1 cellular context compared by ENCODE assay signal in the genomic region with DNA sequence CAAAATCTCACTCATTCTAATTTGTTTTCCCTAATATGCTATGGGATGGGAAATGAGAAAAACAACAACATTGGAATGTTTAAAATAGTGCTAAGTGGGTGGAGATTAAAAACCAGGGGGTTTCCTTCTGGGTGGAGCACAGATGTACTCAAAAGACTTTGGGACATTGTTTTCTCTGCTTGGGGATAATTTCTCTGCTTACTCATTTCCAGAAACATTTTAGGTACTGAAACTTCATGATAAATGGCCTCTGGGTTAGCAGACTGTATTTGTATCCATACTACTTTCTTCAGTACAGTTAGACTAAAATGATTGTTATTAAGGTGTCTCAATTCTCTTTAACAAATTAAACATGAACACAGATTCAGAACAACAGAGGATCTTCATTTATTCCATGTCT.
A peak's percentile ranks its signal among the peaks of the same experiment; 100 is the strongest.
TF ChIP-seq lines count a peak whose summit lies in the region.

No MANE protein-coding gene starts in this region.

TF ChIP-seq in GM12878, 131 proteins besides CTCF, POLR2A, EP300 and RAD21 (continued from another document and continues in another):
- TF ChIP-seq, protein P1, sequence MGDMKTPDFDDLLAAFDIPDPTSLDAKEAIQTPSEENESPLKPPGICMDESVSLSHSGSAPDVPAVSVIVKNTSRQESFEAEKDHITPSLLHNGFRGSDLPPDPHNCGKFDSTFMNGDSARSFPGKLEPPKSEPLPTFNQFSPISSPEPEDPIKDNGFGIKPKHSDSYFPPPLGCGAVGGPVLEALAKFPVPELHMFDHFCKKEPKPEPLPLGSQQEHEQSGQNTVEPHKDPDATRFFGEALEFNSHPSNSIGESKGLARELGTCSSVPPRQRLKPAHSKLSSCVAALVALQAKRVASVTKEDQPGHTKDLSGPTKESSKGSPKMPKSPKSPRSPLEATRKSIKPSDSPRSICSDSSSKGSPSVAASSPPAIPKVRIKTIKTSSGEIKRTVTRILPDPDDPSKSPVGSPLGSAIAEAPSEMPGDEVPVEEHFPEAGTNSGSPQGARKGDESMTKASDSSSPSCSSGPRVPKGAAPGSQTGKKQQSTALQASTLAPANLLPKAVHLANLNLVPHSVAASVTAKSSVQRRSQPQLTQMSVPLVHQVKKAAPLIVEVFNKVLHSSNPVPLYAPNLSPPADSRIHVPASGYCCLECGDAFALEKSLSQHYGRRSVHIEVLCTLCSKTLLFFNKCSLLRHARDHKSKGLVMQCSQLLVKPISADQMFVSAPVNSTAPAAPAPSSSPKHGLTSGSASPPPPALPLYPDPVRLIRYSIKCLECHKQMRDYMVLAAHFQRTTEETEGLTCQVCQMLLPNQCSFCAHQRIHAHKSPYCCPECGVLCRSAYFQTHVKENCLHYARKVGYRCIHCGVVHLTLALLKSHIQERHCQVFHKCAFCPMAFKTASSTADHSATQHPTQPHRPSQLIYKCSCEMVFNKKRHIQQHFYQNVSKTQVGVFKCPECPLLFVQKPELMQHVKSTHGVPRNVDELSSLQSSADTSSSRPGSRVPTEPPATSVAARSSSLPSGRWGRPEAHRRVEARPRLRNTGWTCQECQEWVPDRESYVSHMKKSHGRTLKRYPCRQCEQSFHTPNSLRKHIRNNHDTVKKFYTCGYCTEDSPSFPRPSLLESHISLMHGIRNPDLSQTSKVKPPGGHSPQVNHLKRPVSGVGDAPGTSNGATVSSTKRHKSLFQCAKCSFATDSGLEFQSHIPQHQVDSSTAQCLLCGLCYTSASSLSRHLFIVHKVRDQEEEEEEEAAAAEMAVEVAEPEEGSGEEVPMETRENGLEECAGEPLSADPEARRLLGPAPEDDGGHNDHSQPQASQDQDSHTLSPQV (IDR thresholded peaks at IDR 0.05) = no peak
- TF ChIP-seq ATF7 (IDR thresholded peaks at IDR 0.05; ENCODE audit: low read depth) (peak; percentile 58), SREBF2 (IDR thresholded peaks at IDR 0.05; ENCODE audit: low read length) (no peak), SIX5 (IDR thresholded peaks at IDR 0.05; ENCODE audit: low read depth, low read length, severe bottlenecking) (no peak), SP1 (IDR thresholded peaks at IDR 0.05; ENCODE audit: low read depth, low read length) (no peak), IRF4 (IDR thresholded peaks at IDR 0.05; ENCODE audit: low read depth, low read length) (peak; percentile 98), LARP7 (IDR thresholded peaks at IDR 0.05) (no peak), YBX1 (IDR thresholded peaks at IDR 0.05) (no peak), ASH2L (IDR thresholded peaks at IDR 0.05; ENCODE audit: borderline replicate concordance, low read depth) (no peak), GATAD2B (conservative IDR thresholded peaks at IDR 0.05; ENCODE audit: low read depth) (no peak; the same call in 1 of the 2 replicates), JUND (IDR thresholded peaks at IDR 0.05; ENCODE audit: low read depth, low read length) (peak; percentile 93), GABPA (IDR thresholded peaks at IDR 0.05; ENCODE audit: low read depth) (no peak), MEF2A (IDR thresholded peaks at IDR 0.05; ENCODE audit: insufficient read depth, low read depth, low read length) (peak; percentile 82; the same call in 1 of the 2 replicates), JUNB (IDR thresholded peaks at IDR 0.05) (peak; percentile 97), ZNF622 (IDR thresholded peaks at IDR 0.05) (no peak), TCF12 (IDR thresholded peaks at IDR 0.05; ENCODE audit: low read depth, low read length) (no peak), POU2F2 (IDR thresholded peaks at IDR 0.05; ENCODE audit: borderline replicate concordance, low read depth, low read length) (no peak), IKZF1 (conservative IDR thresholded peaks at IDR 0.05) (peak; percentile 88), BMI1 (IDR thresholded peaks at IDR 0.05; ENCODE audit: borderline replicate concordance) (no peak; the same call in 1 of the 2 replicates), RBBP5 (conservative IDR thresholded peaks at IDR 0.05) (no peak), EED (IDR thresholded peaks at IDR 0.05; ENCODE audit: low read depth) (peak; percentile 61; the same call in 1 of the 2 replicates), NFIC (IDR thresholded peaks at IDR 0.05; ENCODE audit: low read depth, low read length) (peak; percentile 88), NFXL1 (IDR thresholded peaks at IDR 0.05; ENCODE audit: borderline replicate concordance) (no peak), ZNF384 (IDR thresholded peaks at IDR 0.05; ENCODE audit: borderline replicate concordance, low read depth, low read length) (no peak), HDAC6 (IDR thresholded peaks at IDR 0.05; ENCODE audit: unreplicated experiment) (no peak), FOS (IDR thresholded peaks at IDR 0.05; ENCODE audit: borderline replicate concordance, extremely low read depth, insufficient read length) (no peak), SUZ12 (IDR thresholded peaks at IDR 0.05; ENCODE audit: unreplicated experiment) (no peak), CBFB (IDR thresholded peaks at IDR 0.05; ENCODE audit: low read depth) (no peak), ZNF207 (IDR thresholded peaks at IDR 0.05; ENCODE audit: borderline replicate concordance) (no peak), MYC (IDR thresholded peaks at IDR 0.05; ENCODE audit: insufficient read depth, insufficient read length, insufficient replicate concordance, low read length, severe bottlenecking) (no peak), HCFC1 (IDR thresholded peaks at IDR 0.05; ENCODE audit: low read length) (no peak), EGR1 (IDR thresholded peaks at IDR 0.05; ENCODE audit: borderline replicate concordance in 1 of 2, low read depth in 2 of 2, low read length in 2 of 2) (no peak), HDAC2 (IDR thresholded peaks at IDR 0.05) (no peak), RELA (IDR thresholded peaks at IDR 0.05; ENCODE audit: borderline replicate concordance, partially characterized antibody) (peak; percentile 48), SRF (IDR thresholded peaks at IDR 0.05; ENCODE audit: low read depth in 2 of 2, low read length in 2 of 2) (no peak), HDGF (IDR thresholded peaks at IDR 0.05) (no peak), ZNF217 (IDR thresholded peaks at IDR 0.05) (peak; percentile 84), FOXK2 (IDR thresholded peaks at IDR 0.05) (no peak)
- TF ChIP-seq, protein P2, sequence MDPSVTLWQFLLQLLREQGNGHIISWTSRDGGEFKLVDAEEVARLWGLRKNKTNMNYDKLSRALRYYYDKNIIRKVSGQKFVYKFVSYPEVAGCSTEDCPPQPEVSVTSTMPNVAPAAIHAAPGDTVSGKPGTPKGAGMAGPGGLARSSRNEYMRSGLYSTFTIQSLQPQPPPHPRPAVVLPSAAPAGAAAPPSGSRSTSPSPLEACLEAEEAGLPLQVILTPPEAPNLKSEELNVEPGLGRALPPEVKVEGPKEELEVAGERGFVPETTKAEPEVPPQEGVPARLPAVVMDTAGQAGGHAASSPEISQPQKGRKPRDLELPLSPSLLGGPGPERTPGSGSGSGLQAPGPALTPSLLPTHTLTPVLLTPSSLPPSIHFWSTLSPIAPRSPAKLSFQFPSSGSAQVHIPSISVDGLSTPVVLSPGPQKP (IDR thresholded peaks at IDR 0.05; ENCODE audit: low read depth, low read length) = no peak
- TF ChIP-seq, protein P3, sequence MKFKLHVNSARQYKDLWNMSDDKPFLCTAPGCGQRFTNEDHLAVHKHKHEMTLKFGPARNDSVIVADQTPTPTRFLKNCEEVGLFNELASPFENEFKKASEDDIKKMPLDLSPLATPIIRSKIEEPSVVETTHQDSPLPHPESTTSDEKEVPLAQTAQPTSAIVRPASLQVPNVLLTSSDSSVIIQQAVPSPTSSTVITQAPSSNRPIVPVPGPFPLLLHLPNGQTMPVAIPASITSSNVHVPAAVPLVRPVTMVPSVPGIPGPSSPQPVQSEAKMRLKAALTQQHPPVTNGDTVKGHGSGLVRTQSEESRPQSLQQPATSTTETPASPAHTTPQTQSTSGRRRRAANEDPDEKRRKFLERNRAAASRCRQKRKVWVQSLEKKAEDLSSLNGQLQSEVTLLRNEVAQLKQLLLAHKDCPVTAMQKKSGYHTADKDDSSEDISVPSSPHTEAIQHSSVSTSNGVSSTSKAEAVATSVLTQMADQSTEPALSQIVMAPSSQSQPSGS (IDR thresholded peaks at IDR 0.05; ENCODE audit: low read length) = peak; percentile 80
- TF ChIP-seq, protein P4, sequence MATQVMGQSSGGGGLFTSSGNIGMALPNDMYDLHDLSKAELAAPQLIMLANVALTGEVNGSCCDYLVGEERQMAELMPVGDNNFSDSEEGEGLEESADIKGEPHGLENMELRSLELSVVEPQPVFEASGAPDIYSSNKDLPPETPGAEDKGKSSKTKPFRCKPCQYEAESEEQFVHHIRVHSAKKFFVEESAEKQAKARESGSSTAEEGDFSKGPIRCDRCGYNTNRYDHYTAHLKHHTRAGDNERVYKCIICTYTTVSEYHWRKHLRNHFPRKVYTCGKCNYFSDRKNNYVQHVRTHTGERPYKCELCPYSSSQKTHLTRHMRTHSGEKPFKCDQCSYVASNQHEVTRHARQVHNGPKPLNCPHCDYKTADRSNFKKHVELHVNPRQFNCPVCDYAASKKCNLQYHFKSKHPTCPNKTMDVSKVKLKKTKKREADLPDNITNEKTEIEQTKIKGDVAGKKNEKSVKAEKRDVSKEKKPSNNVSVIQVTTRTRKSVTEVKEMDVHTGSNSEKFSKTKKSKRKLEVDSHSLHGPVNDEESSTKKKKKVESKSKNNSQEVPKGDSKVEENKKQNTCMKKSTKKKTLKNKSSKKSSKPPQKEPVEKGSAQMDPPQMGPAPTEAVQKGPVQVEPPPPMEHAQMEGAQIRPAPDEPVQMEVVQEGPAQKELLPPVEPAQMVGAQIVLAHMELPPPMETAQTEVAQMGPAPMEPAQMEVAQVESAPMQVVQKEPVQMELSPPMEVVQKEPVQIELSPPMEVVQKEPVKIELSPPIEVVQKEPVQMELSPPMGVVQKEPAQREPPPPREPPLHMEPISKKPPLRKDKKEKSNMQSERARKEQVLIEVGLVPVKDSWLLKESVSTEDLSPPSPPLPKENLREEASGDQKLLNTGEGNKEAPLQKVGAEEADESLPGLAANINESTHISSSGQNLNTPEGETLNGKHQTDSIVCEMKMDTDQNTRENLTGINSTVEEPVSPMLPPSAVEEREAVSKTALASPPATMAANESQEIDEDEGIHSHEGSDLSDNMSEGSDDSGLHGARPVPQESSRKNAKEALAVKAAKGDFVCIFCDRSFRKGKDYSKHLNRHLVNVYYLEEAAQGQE (IDR thresholded peaks at IDR 0.05; ENCODE audit: low read depth, low read length) = no peak
- TF ChIP-seq, protein P5, sequence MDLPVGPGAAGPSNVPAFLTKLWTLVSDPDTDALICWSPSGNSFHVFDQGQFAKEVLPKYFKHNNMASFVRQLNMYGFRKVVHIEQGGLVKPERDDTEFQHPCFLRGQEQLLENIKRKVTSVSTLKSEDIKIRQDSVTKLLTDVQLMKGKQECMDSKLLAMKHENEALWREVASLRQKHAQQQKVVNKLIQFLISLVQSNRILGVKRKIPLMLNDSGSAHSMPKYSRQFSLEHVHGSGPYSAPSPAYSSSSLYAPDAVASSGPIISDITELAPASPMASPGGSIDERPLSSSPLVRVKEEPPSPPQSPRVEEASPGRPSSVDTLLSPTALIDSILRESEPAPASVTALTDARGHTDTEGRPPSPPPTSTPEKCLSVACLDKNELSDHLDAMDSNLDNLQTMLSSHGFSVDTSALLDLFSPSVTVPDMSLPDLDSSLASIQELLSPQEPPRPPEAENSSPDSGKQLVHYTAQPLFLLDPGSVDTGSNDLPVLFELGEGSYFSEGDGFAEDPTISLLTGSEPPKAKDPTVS (IDR thresholded peaks at IDR 0.05; ENCODE audit: low read depth, low read length) = no peak
- TF ChIP-seq, protein P6, sequence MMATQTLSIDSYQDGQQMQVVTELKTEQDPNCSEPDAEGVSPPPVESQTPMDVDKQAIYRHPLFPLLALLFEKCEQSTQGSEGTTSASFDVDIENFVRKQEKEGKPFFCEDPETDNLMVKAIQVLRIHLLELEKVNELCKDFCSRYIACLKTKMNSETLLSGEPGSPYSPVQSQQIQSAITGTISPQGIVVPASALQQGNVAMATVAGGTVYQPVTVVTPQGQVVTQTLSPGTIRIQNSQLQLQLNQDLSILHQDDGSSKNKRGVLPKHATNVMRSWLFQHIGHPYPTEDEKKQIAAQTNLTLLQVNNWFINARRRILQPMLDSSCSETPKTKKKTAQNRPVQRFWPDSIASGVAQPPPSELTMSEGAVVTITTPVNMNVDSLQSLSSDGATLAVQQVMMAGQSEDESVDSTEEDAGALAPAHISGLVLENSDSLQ (IDR thresholded peaks at IDR 0.05) = peak; percentile 57
- TF ChIP-seq, protein P7, sequence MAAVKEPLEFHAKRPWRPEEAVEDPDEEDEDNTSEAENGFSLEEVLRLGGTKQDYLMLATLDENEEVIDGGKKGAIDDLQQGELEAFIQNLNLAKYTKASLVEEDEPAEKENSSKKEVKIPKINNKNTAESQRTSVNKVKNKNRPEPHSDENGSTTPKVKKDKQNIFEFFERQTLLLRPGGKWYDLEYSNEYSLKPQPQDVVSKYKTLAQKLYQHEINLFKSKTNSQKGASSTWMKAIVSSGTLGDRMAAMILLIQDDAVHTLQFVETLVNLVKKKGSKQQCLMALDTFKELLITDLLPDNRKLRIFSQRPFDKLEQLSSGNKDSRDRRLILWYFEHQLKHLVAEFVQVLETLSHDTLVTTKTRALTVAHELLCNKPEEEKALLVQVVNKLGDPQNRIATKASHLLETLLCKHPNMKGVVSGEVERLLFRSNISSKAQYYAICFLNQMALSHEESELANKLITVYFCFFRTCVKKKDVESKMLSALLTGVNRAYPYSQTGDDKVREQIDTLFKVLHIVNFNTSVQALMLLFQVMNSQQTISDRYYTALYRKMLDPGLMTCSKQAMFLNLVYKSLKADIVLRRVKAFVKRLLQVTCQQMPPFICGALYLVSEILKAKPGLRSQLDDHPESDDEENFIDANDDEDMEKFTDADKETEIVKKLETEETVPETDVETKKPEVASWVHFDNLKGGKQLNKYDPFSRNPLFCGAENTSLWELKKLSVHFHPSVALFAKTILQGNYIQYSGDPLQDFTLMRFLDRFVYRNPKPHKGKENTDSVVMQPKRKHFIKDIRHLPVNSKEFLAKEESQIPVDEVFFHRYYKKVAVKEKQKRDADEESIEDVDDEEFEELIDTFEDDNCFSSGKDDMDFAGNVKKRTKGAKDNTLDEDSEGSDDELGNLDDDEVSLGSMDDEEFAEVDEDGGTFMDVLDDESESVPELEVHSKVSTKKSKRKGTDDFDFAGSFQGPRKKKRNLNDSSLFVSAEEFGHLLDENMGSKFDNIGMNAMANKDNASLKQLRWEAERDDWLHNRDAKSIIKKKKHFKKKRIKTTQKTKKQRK (IDR thresholded peaks at IDR 0.05; ENCODE audit: low read depth, low read length) = no peak
- TF ChIP-seq, protein P8, sequence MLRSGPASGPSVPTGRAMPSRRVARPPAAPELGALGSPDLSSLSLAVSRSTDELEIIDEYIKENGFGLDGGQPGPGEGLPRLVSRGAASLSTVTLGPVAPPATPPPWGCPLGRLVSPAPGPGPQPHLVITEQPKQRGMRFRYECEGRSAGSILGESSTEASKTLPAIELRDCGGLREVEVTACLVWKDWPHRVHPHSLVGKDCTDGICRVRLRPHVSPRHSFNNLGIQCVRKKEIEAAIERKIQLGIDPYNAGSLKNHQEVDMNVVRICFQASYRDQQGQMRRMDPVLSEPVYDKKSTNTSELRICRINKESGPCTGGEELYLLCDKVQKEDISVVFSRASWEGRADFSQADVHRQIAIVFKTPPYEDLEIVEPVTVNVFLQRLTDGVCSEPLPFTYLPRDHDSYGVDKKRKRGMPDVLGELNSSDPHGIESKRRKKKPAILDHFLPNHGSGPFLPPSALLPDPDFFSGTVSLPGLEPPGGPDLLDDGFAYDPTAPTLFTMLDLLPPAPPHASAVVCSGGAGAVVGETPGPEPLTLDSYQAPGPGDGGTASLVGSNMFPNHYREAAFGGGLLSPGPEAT (IDR thresholded peaks at IDR 0.05; ENCODE audit: low read depth) = peak; percentile 95
